Comparison of ENCODE assay signal across 14 cellular contexts in genomic region chr20:52049001-52049731, GRCh38.
DNase-seq lines count a peak whose midpoint lies in the region; ATAC-seq, FAIRE-seq and TF ChIP-seq lines count a peak whose summit lies in the region.
"Had no signal": no experiment of that assay in that cellular context is flagged by ENCODE, and none has a peak within 500 bp of the region (broad histone marks: within the 10 kb centered on the region; RNA-seq: fewer than 3 reads in every experiment).

No MANE protein-coding gene starts in this region.

- peaks cover 24% of the 10 kb centered on the region for H3K4me1 ChIP-seq in ectodermal cell (ENCODE audit: control insufficient read depth, insufficient read depth, low read length)
- peaks cover 23% of the 10 kb centered on the region for H3K4me1 ChIP-seq in mesodermal cell (ENCODE audit: control insufficient read depth, insufficient read depth, low read length, poor library complexity, severe bottlenecking)
- H3K4me1 ChIP-seq in foreskin keratinocyte: no peaks in the 10 kb centered on the region
- H3K4me1 ChIP-seq: breast epithelium had no signal

- CTCF ChIA-PET in AG04450 (lab: Charles Lee): no interaction called here

- H3K9me3 ChIP-seq in AG04450 (ENCODE audit: control insufficient read depth, insufficient read depth, low read length) (no peaks in the 10 kb centered on the region; the same call in 1 of the 2 replicates), ectodermal cell (ENCODE audit: control insufficient read depth, low read length) (no peaks in the 10 kb centered on the region), mesodermal cell (ENCODE audit: control insufficient read depth, low read length) (no peaks in the 10 kb centered on the region)
- H3K9me3 ChIP-seq: breast epithelium had no signal

- POLR2A ChIA-PET in AG04450 (lab: Yijun Ruan, JAX): interaction anchor here (0.7 to 0.8 kb wide), 2 partner anchors 17 to 41 kb away, joined by 3 to 7 read pairs; no protein-coding TSS in a partner anchor

- H3K27me3 ChIP-seq in AG04450 (ENCODE audit: control insufficient read depth, insufficient read depth, low read length) (no peaks in the 10 kb centered on the region), ectodermal cell (ENCODE audit: control insufficient read depth, insufficient read depth, low read length, poor library complexity, severe bottlenecking) (no peaks in the 10 kb centered on the region), foreskin keratinocyte (no peaks in the 10 kb centered on the region)
- H3K27me3 ChIP-seq: breast epithelium had no signal

- TF ChIP-seq CTCF in AG04450 (IDR thresholded peaks at IDR 0.05; ENCODE audit: low read depth, low read length) (no peak), foreskin keratinocyte (conservative IDR thresholded peaks at IDR 0.05) (no peak)

- no peak for ATAC-seq in foreskin keratinocyte
- ATAC-seq in HG02884 (IDR thresholded peaks at IDR 0.05; ENCODE audit: unreplicated experiment): no peak
- no peak for ATAC-seq in GM18907 (IDR thresholded peaks at IDR 0.05; ENCODE audit: unreplicated experiment)

- H3K4me3 ChIP-seq in AG04450 (ENCODE audit: low read depth, low read length) (no peak overlapping the region), ectodermal cell (ENCODE audit: insufficient read depth, low read depth, low read length) (no peak overlapping the region), mesodermal cell (ENCODE audit: extremely low read depth, insufficient read depth, low read length, poor library complexity, severe bottlenecking) (no peak overlapping the region)
- H3K4me3 ChIP-seq: breast epithelium, skin epidermis had no signal

- no peak for DNase-seq in AG04450 (ENCODE audit: low read depth, low spot score)
- no peak for DNase-seq in HTR-8/SVneo (ENCODE audit: insufficient read length, low spot score)
- DNase-seq in foreskin keratinocyte: no peak
- no peak for DNase-seq in GM19239 (ENCODE audit: insufficient read length, low spot score)
- DNase-seq: activated T-cell treated with anti-CD3 and anti-CD28 coated beads for 4 hours, NCI-H2081, OCI-M1 had no signal

- 2 to 3% methylated on average over 6 to 7 of the region's 7 CpGs for WGBS in ectodermal cell, 2 experiments
- WGBS in mesodermal cell (ENCODE audit: insufficient coverage in 2 of 2), 2 experiments: 0 to 2% methylated on average over 4 to 5 of the region's 7 CpGs

- H3K36me3 ChIP-seq in ectodermal cell (ENCODE audit: control insufficient read depth, insufficient read depth, low read length): no peaks in the 10 kb centered on the region
- no peaks in the 10 kb centered on the region for H3K36me3 ChIP-seq in mesodermal cell (ENCODE audit: control insufficient read depth, insufficient read depth, low read length)
- H3K36me3 ChIP-seq: breast epithelium had no signal

- peak; percentile 52 for FAIRE-seq in HTR-8/SVneo (lab: Jason Lieb, UNC)
- FAIRE-seq in GM19239 (lab: Jason Lieb, UNC): no peak
- FAIRE-seq: frontal cortex had no signal

- H3K27ac ChIP-seq in AG04450 (ENCODE audit: low read depth, low read length) (peak overlapping the region; percentile 54), ectodermal cell (ENCODE audit: insufficient read depth, low read depth, low read length, poor library complexity, severe bottlenecking) (peak overlapping the region; percentile 90), mesodermal cell (ENCODE audit: low read depth, low read length, severe bottlenecking) (peak overlapping the region; percentile 74), foreskin keratinocyte (no peak overlapping the region)
- H3K27ac ChIP-seq: breast epithelium, skin epidermis had no signal
